ENCODE assay signal across 16 cellular contexts in genomic region chr5:171640396-171640981, GRCh38.
"Had no signal": no experiment of that assay in that cellular context is flagged by ENCODE, and none has a peak within 500 bp of the region (broad histone marks: within the 10 kb centered on the region; RNA-seq: fewer than 3 reads in every experiment).

No MANE protein-coding gene starts in this region.

- H3K27me3 ChIP-seq: sigmoid colon, testis, upper lobe of left lung had no signal

- H3K27ac ChIP-seq: parathyroid adenoma, testis, upper lobe of left lung had no signal

- H3K4me3 ChIP-seq: sigmoid colon, testis, upper lobe of left lung had no signal

- ATAC-seq: activated CD4-positive, alpha-beta T cell treated with anti-CD3 and anti-CD28 coated beads for 36 hours; naive thymus-derived CD4-positive, alpha-beta T cell; stimulated activated effector memory CD8-positive, alpha-beta T cell treated with anti-CD3 and anti-CD28 coated beads, Interleukin-12 subunit alpha, Interleukin-12 subunit beta, amount 100 ng/mL, for 72 hours; T-cell had no signal

- FAIRE-seq: bronchial epithelial cell, colon had no signal

- DNase-seq: activated CD4-positive, alpha-beta T cell treated with anti-CD3 and anti-CD28 coated beads for 36 hours; activated CD4-positive, alpha-beta T cell treated with anti-CD3 and anti-CD28 coated beads, Interleukin-2, amount 50 U/mL, for 48 hours; activated gamma-delta T cell treated with Interleukin-2 at 50 U/mL for 16 hours; endodermal cell; head of caudate nucleus; mesendoderm; naive thymus-derived CD4-positive, alpha-beta T cell; sigmoid colon; stimulated activated CD4-positive, alpha-beta T cell treated with anti-CD3 and anti-CD28 coated beads, Interleukin-4, amount 100 ng/mL, for 24 hours; T-cell; testis; upper lobe of left lung had no signal

- H3K9me3 ChIP-seq: sigmoid colon, testis, upper lobe of left lung had no signal

- H3K4me1 ChIP-seq: parathyroid adenoma had no signal

- H3K36me3 ChIP-seq: sigmoid colon, upper lobe of left lung had no signal
